14 cellular contexts compared by ENCODE assay signal in genomic region chr10:79544926-79545325, GRCh38. TPM values are rescaled to one million over a fixed set of nuclear protein-coding genes. Genes with fewer than 3 reads are reported as not detected.
"Had no signal": no experiment of that assay in that cellular context is flagged by ENCODE, and none has a peak within 500 bp of the region (broad histone marks: within the 10 kb centered on the region; RNA-seq: fewer than 3 reads in every experiment).

No MANE protein-coding gene starts in this region.

RNA-seq across cellular contexts. Expression of gene SFTPA2, which starts 15.3 kb away (rescaled TPM):
- total RNA-seq: activated naive CD4-positive, alpha-beta T cell treated with anti-CD3 and anti-CD28 coated beads for 36 hours; activated naive CD4-positive, alpha-beta T cell treated with anti-CD3 and anti-CD28 coated beads, Interleukin-2, amount 50 U/mL, for 72 hours; activated naive CD8-positive, alpha-beta T cell treated with anti-CD3 and anti-CD28 coated beads for 36 hours; activated naive CD8-positive, alpha-beta T cell treated with anti-CD3 and anti-CD28 coated beads, Interleukin-2, amount 10 ng/mL, durations not matched to agents 7 days and 5 days; activated T-cell treated with anti-CD3 and anti-CD28 coated beads, Interleukin-2, amount 50 U/mL, for 72 hours; activated T-helper 1 cell treated with anti-CD3 and anti-CD28 coated beads, Interleukin-12 subunit alpha, Interleukin-12 subunit beta, Interleukin-2, Interleukin-4 antibody, amounts not matched to agents 30 ng/mL and 10 ng/mL and 1 ng/mL, durations not matched to agents 14 hours and 24 hours and 36 hours; activated T-helper 17 cell treated with anti-CD3 and anti-CD28 coated beads, Interleukin-2, amount 50 U/mL, for 72 hours; activated T-helper 2 cell treated with anti-CD3 and anti-CD28 coated beads, Interferon-gamma antibody, Interleukin-2, Interleukin-4, amounts not matched to agents 10 μg/mL and 5 μg/mL and 100 μg/mL, durations not matched to agents 14 hours and 24 hours and 36 hours; ascending aorta; astrocyte; bronchial epithelial cell; chondrocyte had no signal
- polyA plus RNA-seq: cardiac muscle cell had no signal

RNA-seq across cellular contexts. Expression of gene EIF5AL1, which starts 32.6 kb away (rescaled TPM):
- total RNA-seq: body of pancreas had no signal
